21 cellular contexts compared by ENCODE assay signal in the genomic region with DNA sequence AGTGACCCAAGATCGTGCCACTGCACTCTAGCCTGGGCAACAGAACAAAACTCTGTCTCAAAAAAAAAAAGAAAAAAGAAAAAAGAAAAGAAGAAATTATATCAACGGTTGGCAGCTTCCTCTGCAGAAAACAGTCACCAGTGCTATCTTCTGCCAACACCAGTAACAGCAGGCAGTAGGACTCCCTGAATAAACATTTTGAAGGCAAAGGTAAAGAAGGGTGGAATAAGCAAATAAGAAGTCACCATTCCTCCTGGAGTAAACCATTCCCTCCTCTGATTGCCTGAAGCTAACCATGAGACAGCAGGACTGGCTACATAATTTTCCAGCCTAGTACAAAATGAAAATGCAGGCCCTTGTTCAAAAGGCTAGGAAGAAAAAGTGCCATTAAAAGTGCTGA. TPM values are rescaled to one million over a fixed set of nuclear protein-coding genes. Genes with fewer than 3 reads are reported as not detected.
DNase-seq lines count a peak whose midpoint lies in the region; FAIRE-seq and TF ChIP-seq lines count a peak whose summit lies in the region.
"Had no signal": no experiment of that assay in that cellular context is flagged by ENCODE, and none has a peak within 500 bp of the region (broad histone marks: within the 10 kb centered on the region; RNA-seq: fewer than 3 reads in every experiment).

No MANE protein-coding gene starts in this region.

- peak; percentile 90 for DNase-seq in DMS 273 (lab: John Stamatoyannopoulos, UW; ENCODE audit: unreplicated experiment)
- peak; percentile 56 for DNase-seq in HT-29 (ENCODE audit: low spot score)
- DNase-seq in NCI-H2171 treated with DMSO at 0.1 percent for 48 hours (lab: John Stamatoyannopoulos, UW) = no peak
- DNase-seq in GM19239 (ENCODE audit: insufficient read length, low spot score) = no peak
- DNase-seq in germinal center (ENCODE audit: low spot score) = no peak
- DNase-seq: activated CD4-positive, alpha-beta T cell treated with anti-CD3 and anti-CD28 coated beads for 1 hour; activated gamma-delta T cell; gastrocnemius medialis; GOT3; KBM-7; natural killer cell; NCI-H1105; stimulated activated CD4-positive, alpha-beta T cell treated with anti-CD3 and anti-CD28 coated beads, Interleukin-4, amount 100 ng/mL, for 24 hours had no signal

- H3K36me3 ChIP-seq in mucosa of stomach (ENCODE audit: control insufficient read depth, insufficient read depth, low read length) = no peaks in the 10 kb centered on the region
- H3K36me3 ChIP-seq: gastrocnemius medialis, thoracic aorta had no signal

- H3K27me3 ChIP-seq in mucosa of stomach (ENCODE audit: control insufficient read depth, insufficient read depth, low read length) = no peaks in the 10 kb centered on the region
- H3K27me3 ChIP-seq: BLaER1, gastrocnemius medialis had no signal

- H3K9me3 Mint-ChIP-seq in brain = no peaks in the 10 kb centered on the region
- H3K9me3 Mint-ChIP-seq: natural killer cell; T-helper 1 cell treated with Interleukin-12 subunit alpha and Interleukin-12 subunit beta and Interleukin-4 antibody, amounts not matched to agents 30 μg/mL and 1 μg/mL, for 36 hours had no signal

- no peaks in the 10 kb centered on the region for H3K36me3 Mint-ChIP-seq in brain
- H3K36me3 Mint-ChIP-seq: natural killer cell had no signal

- TF ChIP-seq CTCF in brain (conservative IDR thresholded peaks at IDR 0.05) = no peak

- peaks cover 4% of the 10 kb centered on the region for H3K4me1 Mint-ChIP-seq in brain
- H3K4me1 Mint-ChIP-seq: natural killer cell had no signal

- H3K9ac ChIP-seq in mucosa of stomach (ENCODE audit: low read length) = peak overlapping the region; percentile 80
- H3K9ac ChIP-seq: BLaER1 had no signal

- no peak overlapping the region for H3K4me3 ChIP-seq in mucosa of stomach (ENCODE audit: low read length)
- H3K4me3 ChIP-seq: BLaER1, gastrocnemius medialis, lung, skin epidermis, thoracic aorta had no signal

- no peaks in the 10 kb centered on the region for H3K9me3 ChIP-seq in mucosa of stomach (ENCODE audit: control insufficient read depth, low read length)
- H3K9me3 ChIP-seq: BLaER1, gastrocnemius medialis, thoracic aorta had no signal

- H3K4me1 ChIP-seq in mucosa of stomach (ENCODE audit: control insufficient read depth, insufficient read depth, low read length) = peaks cover 39% of the 10 kb centered on the region
- H3K4me1 ChIP-seq: BLaER1 had no signal

- H3K27ac Mint-ChIP-seq in brain = peak overlapping the region in 4 of 5 experiments; percentile 14 to 88 (median 59)
- H3K27ac Mint-ChIP-seq: natural killer cell; T-helper 1 cell treated with Interleukin-12 subunit alpha and Interleukin-12 subunit beta and Interleukin-4 antibody, amounts not matched to agents 30 μg/mL and 1 μg/mL, for 36 hours had no signal

- H3K4me3 Mint-ChIP-seq in brain = no peak overlapping the region
- H3K4me3 Mint-ChIP-seq: natural killer cell; T-helper 1 cell treated with Interleukin-12 subunit alpha and Interleukin-12 subunit beta and Interleukin-4 antibody, amounts not matched to agents 30 μg/mL and 1 μg/mL, for 36 hours had no signal

- no peak for FAIRE-seq in GM19239 (lab: Jason Lieb, UNC)
- FAIRE-seq: colon had no signal

- no peaks in the 10 kb centered on the region for H3K27me3 Mint-ChIP-seq in brain

RNA-seq across cellular contexts. Expression of gene RNF103, which starts 9.0 kb away (rescaled TPM):
- total RNA-seq in HT-29 (2014; rRNA removed; shearing (Covaris generic)) = 11.8 and 15.8 TPM in 2 replicates
- 16.1 TPM for polyA plus RNA-seq in brain (ENCODE audit: insufficient read depth, low read depth, low replicate concordance)

Comparison
In these comparisons a context has a peak if more than half of its experiments do, and no peak if none do; other contexts are left out.
1. DNase-seq: peak in DMS 273 (single experiment) and HT-29 (single experiment); none in NCI-H2171 treated with DMSO at 0.1 percent for 48 hours (single experiment), GM19239 (single experiment) and germinal center (single experiment).